20 cellular contexts compared by ENCODE assay signal in the genomic region with DNA sequence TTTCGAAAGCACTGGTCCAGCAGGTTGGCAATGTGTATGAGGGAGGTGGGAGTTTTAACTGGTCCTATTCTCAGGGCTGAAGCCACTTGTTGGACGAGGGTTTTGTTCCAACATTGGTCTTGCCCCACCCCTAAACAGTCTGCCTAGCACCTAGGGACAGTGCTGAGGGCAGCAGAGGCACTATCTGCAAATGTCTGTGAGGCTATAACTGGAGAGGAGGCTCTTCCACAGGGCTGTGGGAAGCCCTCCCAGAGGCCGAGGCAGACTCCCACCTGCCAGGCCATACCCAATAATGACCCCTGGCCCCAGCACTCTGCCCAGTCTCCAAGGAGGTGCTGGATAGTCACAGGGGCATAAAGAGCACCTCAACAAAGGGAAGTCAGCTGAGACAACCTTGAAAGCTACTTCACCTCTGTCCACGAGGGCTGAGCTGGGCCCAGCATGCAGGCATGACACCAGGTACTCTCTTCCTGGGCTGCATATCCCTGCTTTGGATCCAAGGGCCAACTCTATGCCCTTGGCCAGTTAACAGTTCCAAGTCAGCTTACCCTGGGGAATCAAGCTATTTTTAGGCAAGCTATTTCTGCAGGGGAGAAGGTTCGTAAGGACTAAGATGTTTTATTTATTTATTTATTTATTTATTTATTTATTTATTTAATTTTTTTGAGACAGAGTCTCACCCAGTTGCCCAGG. TPM values are rescaled to one million over a fixed set of nuclear protein-coding genes. Genes with fewer than 3 reads are reported as not detected.
DNase-seq lines count a peak whose midpoint lies in the region; ATAC-seq and TF ChIP-seq lines count a peak whose summit lies in the region.
"Had no signal": no experiment of that assay in that cellular context is flagged by ENCODE, and none has a peak within 500 bp of the region (broad histone marks: within the 10 kb centered on the region; RNA-seq: fewer than 3 reads in every experiment).

No MANE protein-coding gene starts in this region.

- intact Hi-C loops in Right ventricle myocardium inferior (cut with DNase I) (loop anchor here (2.0 kb wide), 1 partner anchor 72 kb away; the partner anchor contains the start of gene CLTCL1), cardiac septum (cut with DNase I) (no loop called here), right cardiac atrium (cut with DNase I) (no loop called here), upper lobe of right lung (cut with DNase I) (no loop called here)

- ATAC-seq in Right ventricle myocardium inferior (peak; percentile 83), RWPE2 (ENCODE audit: low read depth) (peak; percentile 12; the same call in 1 of the 3 replicates), right cardiac atrium (peak; percentile 47 to 59), upper lobe of right lung (peak; percentile 6)
- no peak for ATAC-seq in naive thymus-derived CD8-positive, alpha-beta T cell

- peaks cover 1 to 7% (median 5%) of the 10 kb centered on the region in 4 donors for H3K4me1 Mint-ChIP-seq in naive thymus-derived CD8-positive, alpha-beta T cell
- H3K4me1 Mint-ChIP-seq: stimulated activated effector memory CD8-positive, alpha-beta T cell treated with anti-CD3 and anti-CD28 coated beads, Interleukin-12 subunit alpha, Interleukin-12 subunit beta, amount 100 ng/mL, for 72 hours had no signal

- no peaks in the 10 kb centered on the region for H3K27me3 ChIP-seq in RWPE2 (ENCODE audit: insufficient read depth, poor library complexity, severe bottlenecking)
- H3K27me3 ChIP-seq in right cardiac atrium (ENCODE audit: control insufficient read depth, insufficient read depth): no peaks in the 10 kb centered on the region
- no peaks in the 10 kb centered on the region for H3K27me3 ChIP-seq in upper lobe of right lung
- H3K27me3 ChIP-seq: foreskin keratinocyte, testis had no signal

- H3K9me3 ChIP-seq in RWPE2 (ENCODE audit: severe bottlenecking) (no peaks in the 10 kb centered on the region), right cardiac atrium (ENCODE audit: control insufficient read depth, low read length) (no peaks in the 10 kb centered on the region), upper lobe of right lung (no peaks in the 10 kb centered on the region)
- H3K9me3 ChIP-seq: testis had no signal

- 52% methylated on average over 5 of the region's 5 CpGs for WGBS in right cardiac atrium

- no peaks in the 10 kb centered on the region for H3K36me3 Mint-ChIP-seq in naive thymus-derived CD8-positive, alpha-beta T cell
- H3K36me3 Mint-ChIP-seq: activated CD4-positive, alpha-beta memory T cell treated with anti-CD3 and anti-CD28 coated beads for 36 hours; stimulated activated effector memory CD8-positive, alpha-beta T cell treated with anti-CD3 and anti-CD28 coated beads, Interleukin-12 subunit alpha, Interleukin-12 subunit beta, amount 100 ng/mL, for 72 hours had no signal

- no peaks in the 10 kb centered on the region for H3K9me3 Mint-ChIP-seq in naive thymus-derived CD8-positive, alpha-beta T cell
- H3K9me3 Mint-ChIP-seq: activated CD4-positive, alpha-beta memory T cell treated with anti-CD3 and anti-CD28 coated beads for 36 hours; CD4-positive, alpha-beta T cell; mesothelial cell of epicardium; neural crest cell; stimulated activated effector memory CD8-positive, alpha-beta T cell treated with anti-CD3 and anti-CD28 coated beads, Interleukin-12 subunit alpha, Interleukin-12 subunit beta, amount 100 ng/mL, for 72 hours; T-helper 1 cell treated with Interleukin-12 subunit alpha and Interleukin-12 subunit beta and Interleukin-4 antibody, amounts not matched to agents 30 μg/mL and 1 μg/mL, for 36 hours had no signal

- H3K36me3 ChIP-seq in RWPE2 (ENCODE audit: low read depth): peaks cover 17% of the 10 kb centered on the region
- H3K36me3 ChIP-seq in upper lobe of right lung: no peaks in the 10 kb centered on the region

- peaks cover 0 to 4% (median 2%) of the 10 kb centered on the region in 5 donors for H3K27me3 Mint-ChIP-seq in naive thymus-derived CD8-positive, alpha-beta T cell
- H3K27me3 Mint-ChIP-seq: activated CD4-positive, alpha-beta memory T cell treated with anti-CD3 and anti-CD28 coated beads for 36 hours had no signal

- TF ChIP-seq CTCF in RWPE2 (IDR thresholded peaks at IDR 0.05; ENCODE audit: poor library complexity, severe bottlenecking) (no peak), upper lobe of right lung (IDR thresholded peaks at IDR 0.05) (no peak)

- H3K4me1 ChIP-seq in RWPE2 (ENCODE audit: insufficient read depth, poor library complexity, severe bottlenecking): no peaks in the 10 kb centered on the region
- peaks cover 3% of the 10 kb centered on the region for H3K4me1 ChIP-seq in right cardiac atrium (ENCODE audit: control insufficient read depth, insufficient read depth, low read length)
- H3K4me1 ChIP-seq in upper lobe of right lung: no peaks in the 10 kb centered on the region
- H3K4me1 ChIP-seq: foreskin keratinocyte had no signal

- H3K4me3 Mint-ChIP-seq in naive thymus-derived CD8-positive, alpha-beta T cell: no peak overlapping the region
- H3K4me3 Mint-ChIP-seq: activated CD4-positive, alpha-beta memory T cell treated with anti-CD3 and anti-CD28 coated beads for 36 hours; CD4-positive, alpha-beta T cell; mesothelial cell of epicardium; neural crest cell; stimulated activated effector memory CD8-positive, alpha-beta T cell treated with anti-CD3 and anti-CD28 coated beads, Interleukin-12 subunit alpha, Interleukin-12 subunit beta, amount 100 ng/mL, for 72 hours; T-helper 1 cell treated with Interleukin-12 subunit alpha and Interleukin-12 subunit beta and Interleukin-4 antibody, amounts not matched to agents 30 μg/mL and 1 μg/mL, for 36 hours had no signal

- DNase-seq in Right ventricle myocardium inferior (ENCODE audit: missing footprints): no peak
- DNase-seq in cardiac septum (ENCODE audit: low spot score): no peak
- DNase-seq in RWPE2 (ENCODE audit: low spot score): no peak
- DNase-seq in right cardiac atrium: no peak
- DNase-seq in upper lobe of right lung: no peak
- DNase-seq in naive thymus-derived CD8-positive, alpha-beta T cell: no peak
- no peak for DNase-seq in pons (ENCODE audit: low spot score)
- no peak for DNase-seq in NCI-H82 (lab: John Stamatoyannopoulos, UW)
- DNase-seq: amniotic stem cell, DMS79 treated with DMSO at 0.1 percent for 48 hours, SHP77 treated with DMSO at 0.1 percent for 48 hours had no signal

- H3K4me3 ChIP-seq in RWPE2 (ENCODE audit: severe bottlenecking) (no peak overlapping the region), right cardiac atrium (ENCODE audit: low read length) (no peak overlapping the region), upper lobe of right lung (no peak overlapping the region)
- H3K4me3 ChIP-seq: testis had no signal

- POLR2A ChIA-PET in naive thymus-derived CD8-positive, alpha-beta T cell (lab: Charles Lee): no interaction called here

- H3K27ac ChIP-seq in RWPE2 (ENCODE audit: poor library complexity, severe bottlenecking): no peak overlapping the region
- H3K27ac ChIP-seq in right cardiac atrium (ENCODE audit: low read length): peak overlapping the region; percentile 53
- H3K27ac ChIP-seq in upper lobe of right lung: no peak overlapping the region
- H3K27ac ChIP-seq: epithelial cell of prostate, foreskin keratinocyte, testis had no signal

- H3K27ac Mint-ChIP-seq in naive thymus-derived CD8-positive, alpha-beta T cell: peak overlapping the region in 1 of 10 donors; percentile 67
- H3K27ac Mint-ChIP-seq: activated CD4-positive, alpha-beta memory T cell treated with anti-CD3 and anti-CD28 coated beads for 36 hours; CD4-positive, alpha-beta T cell; mesothelial cell of epicardium; T-helper 1 cell treated with Interleukin-12 subunit alpha and Interleukin-12 subunit beta and Interleukin-4 antibody, amounts not matched to agents 30 μg/mL and 1 μg/mL, for 36 hours had no signal

RNA-seq across cellular contexts. Expression of gene SLC25A1, which starts 40.2 kb away (rescaled TPM):
- total RNA-seq in Right ventricle myocardium inferior (28.7 TPM), cardiac septum (22.2 TPM), right cardiac atrium (10 to 100 TPM; 11.2 to 25.2 (median 18.6) TPM), upper lobe of right lung (63.0 TPM)
- 26.5 TPM for polyA plus RNA-seq in right cardiac atrium
- total RNA-seq in naive thymus-derived CD8-positive, alpha-beta T cell: 10 to 100 TPM; 32.1 to 36.3 TPM
- polyA plus RNA-seq in naive thymus-derived CD8-positive, alpha-beta T cell: 10 to 100 TPM; 34.7 to 57.5 (median 41.7) TPM

Comparison
In these comparisons a context has a peak if more than half of its experiments do, and no peak if none do; other contexts are left out.
1. ATAC-seq: peak in Right ventricle myocardium inferior (single experiment), RWPE2 (single experiment), right cardiac atrium (2 of 2) and upper lobe of right lung (single experiment); none in naive thymus-derived CD8-positive, alpha-beta T cell (0 of 2).